In the genomic region with DNA sequence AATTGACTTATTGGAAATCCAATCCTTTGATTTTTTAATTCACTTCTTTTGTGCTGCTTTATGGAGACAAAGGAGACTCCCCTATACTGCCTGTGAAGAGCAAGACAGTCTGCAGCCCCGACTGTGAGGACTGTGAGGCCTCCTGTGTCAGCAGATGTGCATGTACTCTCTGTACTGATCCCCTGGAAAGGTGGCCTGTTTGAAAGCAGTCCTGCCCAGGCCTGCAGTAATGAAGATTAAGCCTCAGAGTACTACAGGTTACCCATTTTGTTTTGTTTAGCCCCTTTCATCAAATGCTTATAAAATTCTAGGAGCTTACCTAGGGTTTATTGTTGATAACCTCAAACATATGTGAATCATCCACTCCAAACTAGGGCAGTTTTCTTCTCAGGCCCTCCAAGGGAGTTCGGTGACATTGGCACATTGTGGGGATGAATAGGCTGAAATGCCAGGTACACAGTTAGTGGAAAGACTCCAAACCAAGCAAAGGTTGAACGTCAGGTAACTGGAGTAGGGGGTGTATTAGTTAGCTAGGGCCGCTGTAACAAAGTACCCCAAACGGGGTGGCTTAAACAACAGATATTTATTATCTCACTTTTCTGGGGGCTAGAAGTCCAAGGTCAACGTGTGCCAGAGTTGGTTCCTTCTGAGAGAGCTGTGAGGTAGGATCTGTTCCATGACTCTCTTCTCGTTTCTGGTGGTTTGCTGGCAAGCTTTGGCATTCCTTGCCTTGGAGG, we compare ENCODE assay signal across 13 cellular contexts.
DNase-seq lines count a peak whose midpoint lies in the region; ATAC-seq and TF ChIP-seq lines count a peak whose summit lies in the region.
"Had no signal": no experiment of that assay in that cellular context is flagged by ENCODE, and none has a peak within 500 bp of the region (broad histone marks: within the 10 kb centered on the region; RNA-seq: fewer than 3 reads in every experiment).

No MANE protein-coding gene starts in this region.

- H4K20me1 ChIP-seq in H9 (ENCODE audit: control insufficient read depth, insufficient read depth, insufficient read length) (no peaks in the 10 kb centered on the region), hepatocyte (ENCODE audit: insufficient read depth, poor library complexity, severe bottlenecking) (no peaks in the 10 kb centered on the region)

- WGBS in H9 (ENCODE audit: extremely low coverage, insufficient read length, low lambda C conversion rate), result no CpG with 5 or more reads among the region's 7 CpGs
- 83% methylated on average over 7 of the region's 7 CpGs for WGBS in hepatocyte (ENCODE audit: low lambda C conversion rate, missing lambda C conversion rate)

- H3K4me3 ChIP-seq in hepatocyte (no peak overlapping the region), skin epidermis (no peak overlapping the region)

- H3K9me3 ChIP-seq in H9 (ENCODE audit: control insufficient read depth, low read depth, low read length), result no peaks in the 10 kb centered on the region
- peaks cover 8% of the 10 kb centered on the region for H3K9me3 ChIP-seq in hepatocyte (ENCODE audit: low read depth)

- H3T11ph ChIP-seq in H9 (ENCODE audit: low read length), result no peak overlapping the region

- H3K4me3 Mint-ChIP-seq in H9 (no peak overlapping the region), WTC11 (no peak overlapping the region)
- H3K4me3 Mint-ChIP-seq: naive thymus-derived CD8-positive, alpha-beta T cell had no signal

- no peak overlapping the region for H3K4ac ChIP-seq in H9 (ENCODE audit: low read depth, low read length)

- H4K91ac ChIP-seq in H9 (ENCODE audit: insufficient read length, low read depth, low read length), result no peak overlapping the region

- no peaks in the 10 kb centered on the region for H3K36me3 ChIP-seq in hepatocyte (replicated peaks; ENCODE audit: insufficient read depth, low read depth)

- no peak overlapping the region for H2AFZ ChIP-seq in H9 (ENCODE audit: low read length)
- no peak overlapping the region for H2AFZ ChIP-seq in hepatocyte

- H2AK5ac ChIP-seq in H9 (ENCODE audit: insufficient read length, low read length), result no peak overlapping the region

- H3K4me1 ChIP-seq in H9 (ENCODE audit: insufficient read depth, low read length) (peaks cover 10% of the 10 kb centered on the region; the same call in 1 of the 2 replicates), hepatocyte (ENCODE audit: insufficient read depth) (peaks cover 5% of the 10 kb centered on the region)

- CTCF ChIA-PET in WTC11 (lab: Charles Lee), result interaction anchor here (0.6 kb wide), 1 partner anchor 30 kb away, joined by 3 read pairs; no protein-coding TSS in a partner anchor

- H3K79me1 ChIP-seq in H9 (ENCODE audit: insufficient read depth, low read depth, low read length, poor library complexity, severe bottlenecking), result no peaks in the 10 kb centered on the region

- no peak overlapping the region for H2BK5ac ChIP-seq in H9 (ENCODE audit: insufficient read length, low read length)

- H3K27ac ChIP-seq in H9 (ENCODE audit: insufficient read length, low read depth, low read length), result no peak overlapping the region
- peak overlapping the region; percentile 62 for H3K27ac ChIP-seq in hepatocyte
- peak overlapping the region in 19 of 21 experiments; percentile 3 to 85 (median 67) for H3K27ac ChIP-seq in skin epidermis

- no peaks in the 10 kb centered on the region for H3K23me2 ChIP-seq in H9 (ENCODE audit: insufficient read length, low read depth, low read length, poor library complexity, severe bottlenecking)

- TF ChIP-seq CTCF in H9 (conservative IDR thresholded peaks at IDR 0.05) (no peak), WTC11 (IDR thresholded peaks at IDR 0.05) (no peak), hepatocyte (IDR thresholded peaks at IDR 0.05; ENCODE audit: poor library complexity) (no peak)

- H3K27me3 Mint-ChIP-seq in H9 (ENCODE audit: low read depth) (no peaks in the 10 kb centered on the region), WTC11 (ENCODE audit: low read depth) (no peaks in the 10 kb centered on the region)
- H3K27me3 Mint-ChIP-seq: naive thymus-derived CD8-positive, alpha-beta T cell had no signal

- H2BK12ac ChIP-seq in H9 (ENCODE audit: insufficient read length, low read depth, low read length), result no peak overlapping the region

- H3K4me2 ChIP-seq in H9 (ENCODE audit: insufficient read depth, insufficient read length, low read length), result no peak overlapping the region
- no peak overlapping the region for H3K4me2 ChIP-seq in hepatocyte

- no peak for DNase-seq in H9
- no peak for DNase-seq in WTC11 (ENCODE audit: low spot score)
- DNase-seq in hepatocyte (ENCODE audit: low spot score), result no peak
- DNase-seq in NCI-H1105 treated with DMSO at 0.1 percent for 48 hours (lab: John Stamatoyannopoulos, UW), result no peak
- no peak for DNase-seq in COLO829 (ENCODE audit: low spot score)
- DNase-seq: activated CD4-positive, alpha-beta T cell treated with anti-CD3 and anti-CD28 coated beads for 48 hours; DMS79; naive thymus-derived CD8-positive, alpha-beta T cell; NCI-H1092 treated with DMSO at 0.1 percent for 48 hours; stimulated activated CD4-positive, alpha-beta T cell treated with anti-CD3 and anti-CD28 coated beads, Interleukin-4, amount 100 ng/mL, for 4 hours had no signal

- no peaks in the 10 kb centered on the region for H3K9me2 ChIP-seq in hepatocyte (replicated peaks; ENCODE audit: insufficient read depth)

- H2BK20ac ChIP-seq in H9 (ENCODE audit: low read depth, low read length, poor library complexity, severe bottlenecking), result no peak overlapping the region

- no peak overlapping the region for H4K5ac ChIP-seq in H9 (ENCODE audit: insufficient read length, low read depth, low read length)

- H3K56ac ChIP-seq in H9 (ENCODE audit: insufficient read length, low read depth, low read length), result no peak overlapping the region

- H3K27ac Mint-ChIP-seq in H9 (peak overlapping the region; percentile 25 to 87 (median 74); a peak in 4 of 7 replicates), WTC11 (peak overlapping the region; percentile 55; the same call in 1 of the 2 replicates)

- H3K4me1 Mint-ChIP-seq in H9 (peaks cover 24 to 51% of the 10 kb centered on the region in 2 experiments), WTC11 (peaks cover 62% of the 10 kb centered on the region)

- H3K79me2 ChIP-seq in H9 (ENCODE audit: insufficient read depth, low read length) (0 out of 2 replicates have a peak, but pooled peaks cover 2% of the 10 kb centered on the region), hepatocyte (no peaks in the 10 kb centered on the region)

- ATAC-seq in WTC11 (peak; percentile 47), GM21737 (IDR thresholded peaks at IDR 0.05; ENCODE audit: unreplicated experiment) (no peak), GM19397 (IDR thresholded peaks at IDR 0.05; ENCODE audit: unreplicated experiment) (no peak)
- ATAC-seq: naive thymus-derived CD8-positive, alpha-beta T cell had no signal

- H3K14ac ChIP-seq in H9 (ENCODE audit: insufficient read depth, low read length), result no peak overlapping the region

- H3K9me3 Mint-ChIP-seq in H9 (peaks cover 13 to 18% of the 10 kb centered on the region in 2 experiments), WTC11 (peaks cover 26% of the 10 kb centered on the region)

- POLR2A ChIA-PET in WTC11 (lab: Charles Lee), result no interaction called here

- no peak overlapping the region for H3K9ac ChIP-seq in H9 (ENCODE audit: extremely low read depth, insufficient read length, low read length)

- H3K36me3 Mint-ChIP-seq in H9 (ENCODE audit: insufficient read depth in 1 of 3, low read depth in 3 of 3) (peaks cover 25 to 36% (median 31%) of the 10 kb centered on the region in 3 experiments), WTC11 (peaks cover 40% of the 10 kb centered on the region)

- no peak overlapping the region for H3K18ac ChIP-seq in H9 (ENCODE audit: insufficient read length, low read depth, low read length)

- H2BK15ac ChIP-seq in H9 (ENCODE audit: low read depth, low read length), result no peak overlapping the region

- no peak overlapping the region for H4K8ac ChIP-seq in H9 (replicated peaks; ENCODE audit: insufficient read length, low read depth, low read length)

- H3K27me3 ChIP-seq in H9 (ENCODE audit: insufficient read depth, low read length) (no peaks in the 10 kb centered on the region), hepatocyte (no peaks in the 10 kb centered on the region)

- H3K23ac ChIP-seq in H9 (ENCODE audit: insufficient read length, low read depth, low read length), result no peak overlapping the region

- no peak overlapping the region for H2BK120ac ChIP-seq in H9 (ENCODE audit: low read depth, low read length, poor library complexity, severe bottlenecking)

TF ChIP-seq in WTC11, 78 proteins besides CTCF, POLR2A, EP300 and RAD21:
- TF ChIP-seq, protein P1, sequence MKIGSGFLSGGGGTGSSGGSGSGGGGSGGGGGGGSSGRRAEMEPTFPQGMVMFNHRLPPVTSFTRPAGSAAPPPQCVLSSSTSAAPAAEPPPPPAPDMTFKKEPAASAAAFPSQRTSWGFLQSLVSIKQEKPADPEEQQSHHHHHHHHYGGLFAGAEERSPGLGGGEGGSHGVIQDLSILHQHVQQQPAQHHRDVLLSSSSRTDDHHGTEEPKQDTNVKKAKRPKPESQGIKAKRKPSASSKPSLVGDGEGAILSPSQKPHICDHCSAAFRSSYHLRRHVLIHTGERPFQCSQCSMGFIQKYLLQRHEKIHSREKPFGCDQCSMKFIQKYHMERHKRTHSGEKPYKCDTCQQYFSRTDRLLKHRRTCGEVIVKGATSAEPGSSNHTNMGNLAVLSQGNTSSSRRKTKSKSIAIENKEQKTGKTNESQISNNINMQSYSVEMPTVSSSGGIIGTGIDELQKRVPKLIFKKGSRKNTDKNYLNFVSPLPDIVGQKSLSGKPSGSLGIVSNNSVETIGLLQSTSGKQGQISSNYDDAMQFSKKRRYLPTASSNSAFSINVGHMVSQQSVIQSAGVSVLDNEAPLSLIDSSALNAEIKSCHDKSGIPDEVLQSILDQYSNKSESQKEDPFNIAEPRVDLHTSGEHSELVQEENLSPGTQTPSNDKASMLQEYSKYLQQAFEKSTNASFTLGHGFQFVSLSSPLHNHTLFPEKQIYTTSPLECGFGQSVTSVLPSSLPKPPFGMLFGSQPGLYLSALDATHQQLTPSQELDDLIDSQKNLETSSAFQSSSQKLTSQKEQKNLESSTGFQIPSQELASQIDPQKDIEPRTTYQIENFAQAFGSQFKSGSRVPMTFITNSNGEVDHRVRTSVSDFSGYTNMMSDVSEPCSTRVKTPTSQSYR (CRISPR knock-in tag; IDR thresholded peaks at IDR 0.05), result no peak
- TF ChIP-seq ZNF416 (CRISPR knock-in tag; IDR thresholded peaks at IDR 0.05), result no peak
